8 cellular contexts compared by ENCODE assay signal in genomic region chr21:44931501-44932365, GRCh38. TPM values are rescaled to one million over a fixed set of nuclear protein-coding genes. Genes with fewer than 3 reads are reported as not detected.
DNase-seq lines count a peak whose midpoint lies in the region; ATAC-seq and TF ChIP-seq lines count a peak whose summit lies in the region.

No MANE protein-coding gene starts in this region.

- peak overlapping the region; percentile 72 for H3K4me3 ChIP-seq in CD8-positive, alpha-beta T cell (ENCODE audit: low read depth, low read length)
- peak overlapping the region; percentile 16 for H3K4me3 ChIP-seq in NB4 (ENCODE audit: low read depth, low read length)
- H3K4me3 ChIP-seq in effector memory CD4-positive, alpha-beta T cell (ENCODE audit: insufficient read depth, low read depth, low read length, poor library complexity, severe bottlenecking), result peak overlapping the region; percentile 66

- no peaks in the 10 kb centered on the region for H3K9me3 Mint-ChIP-seq in CD8-positive, alpha-beta T cell
- H3K9me3 Mint-ChIP-seq in neural crest cell, result no peaks in the 10 kb centered on the region

- H3K27ac Mint-ChIP-seq in CD8-positive, alpha-beta T cell, result peak overlapping the region; percentile 89
- H3K27ac Mint-ChIP-seq in neural crest cell (ENCODE audit: unreplicated experiment), result no peak overlapping the region

- no peak for ATAC-seq in CD8-positive, alpha-beta T cell

- no peaks in the 10 kb centered on the region for H3K27me3 ChIP-seq in CD8-positive, alpha-beta T cell (ENCODE audit: insufficient read depth, low read length)
- H3K27me3 ChIP-seq in effector memory CD4-positive, alpha-beta T cell (replicated peaks; ENCODE audit: control insufficient read depth, insufficient read depth, low read length, poor library complexity, severe bottlenecking), result no peaks in the 10 kb centered on the region

- CTCF ChIA-PET in CD8-positive, alpha-beta T cell (lab: Charles Lee), result interaction anchor here (0.8 to 6.8 kb wide), 19 partner anchors 10 to 421 kb away, joined by 3 to 169 read pairs (median 8); partner anchors contain the start of genes ITGB2, PTTG1IP and UBE2G2

- H3K4me3 Mint-ChIP-seq in CD8-positive, alpha-beta T cell, result peak overlapping the region; percentile 88
- H3K4me3 Mint-ChIP-seq in neural crest cell, result peak overlapping the region; percentile 64

- H3K27ac ChIP-seq in CD8-positive, alpha-beta T cell (ENCODE audit: low read depth, low read length), result peak overlapping the region; percentile 54
- peak overlapping the region; percentile 83 for H3K27ac ChIP-seq in effector memory CD4-positive, alpha-beta T cell (ENCODE audit: insufficient read depth, low read length, poor library complexity, severe bottlenecking)

- H3K27me3 Mint-ChIP-seq in CD8-positive, alpha-beta T cell (ENCODE audit: low read depth), result no peaks in the 10 kb centered on the region
- peaks cover 74% of the 10 kb centered on the region for H3K27me3 Mint-ChIP-seq in neural crest cell (ENCODE audit: low read depth)

- H3K36me3 Mint-ChIP-seq in CD8-positive, alpha-beta T cell, result peaks cover 2% of the 10 kb centered on the region
- no peaks in the 10 kb centered on the region for H3K36me3 Mint-ChIP-seq in neural crest cell (ENCODE audit: low read depth)

- H3K4me1 Mint-ChIP-seq in CD8-positive, alpha-beta T cell (ENCODE audit: low read depth), result peaks cover 41% of the 10 kb centered on the region
- H3K4me1 Mint-ChIP-seq in neural crest cell, result peaks cover 23% of the 10 kb centered on the region

- TF ChIP-seq POLR2A in NB4 (IDR thresholded peaks at IDR 0.05; ENCODE audit: extremely low read depth, insufficient read length), result no peak

- H3K4me1 ChIP-seq in CD8-positive, alpha-beta T cell (ENCODE audit: insufficient read depth, low read length), result peaks cover 51% of the 10 kb centered on the region
- peaks cover 47% of the 10 kb centered on the region for H3K4me1 ChIP-seq in effector memory CD4-positive, alpha-beta T cell (ENCODE audit: control insufficient read depth, insufficient read depth, low read length, poor library complexity, severe bottlenecking)

- DNase-seq in CD8-positive, alpha-beta T cell, result peak in 1 of 7 experiments; percentile 60
- no peak for DNase-seq in NB4 (ENCODE audit: low read depth)
- DNase-seq in effector memory CD4-positive, alpha-beta T cell, result no peak
- no peak for DNase-seq in neural crest cell (ENCODE audit: low read depth, low spot score)
- DNase-seq in NOMO-1 (lab: John Stamatoyannopoulos, UW; ENCODE audit: unreplicated experiment in 2 of 2), result no peak
- no peak for DNase-seq in DMS79 (lab: John Stamatoyannopoulos, UW)
- DNase-seq in NK-92 (lab: John Stamatoyannopoulos, UW; ENCODE audit: unreplicated experiment), result no peak
- DNase-seq in amygdala (lab: John Stamatoyannopoulos, UW), result no peak

- TF ChIP-seq CTCF in CD8-positive, alpha-beta T cell (IDR thresholded peaks at IDR 0.05), result no peak
- no peak for TF ChIP-seq CTCF in NB4 (IDR thresholded peaks at IDR 0.05; ENCODE audit: low read depth, low read length)
- TF ChIP-seq CTCF in neural crest cell (conservative IDR thresholded peaks at IDR 0.05), result no peak

- no peaks in the 10 kb centered on the region for H3K36me3 ChIP-seq in CD8-positive, alpha-beta T cell (ENCODE audit: insufficient read depth, low read length)
- no peaks in the 10 kb centered on the region for H3K36me3 ChIP-seq in effector memory CD4-positive, alpha-beta T cell (ENCODE audit: control insufficient read depth, insufficient read depth, low read length)

- H3K9me3 ChIP-seq in CD8-positive, alpha-beta T cell (ENCODE audit: low read length), result no peaks in the 10 kb centered on the region
- no peaks in the 10 kb centered on the region for H3K9me3 ChIP-seq in effector memory CD4-positive, alpha-beta T cell (ENCODE audit: control insufficient read depth, low read length)

- intact Hi-C loops in CD8-positive, alpha-beta T cell (cut with DNase I, micrococcal nuclease), result loop anchor here (1.0 to 5.0 kb wide), 8 partner anchors 20 to 421 kb away; partner anchors contain the start of genes PTTG1IP (in 1 of the 2) and UBE2G2 (in 1 of the 2)

- POLR2A ChIA-PET in CD8-positive, alpha-beta T cell (lab: Charles Lee), result interaction anchor here (0.6 to 11.1 kb wide), 16 partner anchors 8 to 131 kb away, joined by 3 to 140 read pairs (median 6); partner anchors contain the start of genes ITGB2, PTTG1IP, SLX9 and UBE2G2

RNA-seq across cellular contexts. Expression of gene SLX9, which starts 8.1 kb away (rescaled TPM):
- 10 to 100 TPM in 1 of 2 experiments, 1 to 10 TPM in 1; 8.2 to 10.0 TPM for total RNA-seq in CD8-positive, alpha-beta T cell
- 40.5 and 42.3 TPM in 2 replicates for total RNA-seq in neural crest cell

RNA-seq across cellular contexts. Expression of gene ITGB2, which starts 11.0 kb away (rescaled TPM):
- 100 to 1,000 TPM; 234 to 245 TPM for total RNA-seq in CD8-positive, alpha-beta T cell
- 0.84 and 0.89 TPM in 2 replicates for total RNA-seq in neural crest cell

RNA-seq across cellular contexts. Expression of gene PTTG1IP, which starts 58.2 kb away (rescaled TPM):
- 10 to 100 TPM; 71.0 to 73.3 TPM for total RNA-seq in CD8-positive, alpha-beta T cell
- 164 and 169 TPM in 2 replicates for total RNA-seq in neural crest cell

Comparison
In these comparisons a context has a peak if more than half of its experiments do, and no peak if none do; other contexts are left out.
1. H3K4me3 ChIP-seq: peak in every context shown above with its lines; median percentile 72 in CD8-positive, alpha-beta T cell; 66 in effector memory CD4-positive, alpha-beta T cell; 16 in NB4.
2. RNA of gene ITGB2, which starts 11.0 kb away (total RNA-seq): 234 to 245 TPM in CD8-positive, alpha-beta T cell; 0.84 to 0.89 TPM in neural crest cell; every median in the first group is over 100 times any median in the second.